In the genomic region with DNA sequence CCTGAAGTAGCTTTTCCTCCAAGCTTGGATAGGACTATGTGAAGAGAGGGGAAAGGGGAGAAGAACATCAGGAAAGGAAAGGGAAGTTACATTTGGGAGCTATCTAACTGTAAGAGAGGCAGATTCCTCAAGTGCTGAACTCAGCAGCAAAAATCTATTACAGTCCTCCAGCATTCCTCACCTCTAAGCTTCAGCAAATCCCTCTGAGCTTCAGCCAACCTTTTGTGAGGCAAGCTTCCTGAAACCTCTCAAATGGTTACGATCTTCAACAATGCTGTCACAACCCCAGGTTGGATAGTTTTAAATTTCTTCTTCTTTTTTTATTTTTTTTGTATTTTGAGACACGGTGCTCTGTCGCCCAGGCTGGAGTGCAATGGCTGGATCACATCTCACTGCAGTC, we compare ENCODE assay signal across 19 cellular contexts. TPM values are rescaled to one million over a fixed set of nuclear protein-coding genes. Genes with fewer than 3 reads are reported as not detected.
DNase-seq lines count a peak whose midpoint lies in the region; ATAC-seq and TF ChIP-seq lines count a peak whose summit lies in the region.
"Had no signal": no experiment of that assay in that cellular context is flagged by ENCODE, and none has a peak within 500 bp of the region (broad histone marks: within the 10 kb centered on the region; RNA-seq: fewer than 3 reads in every experiment).

No MANE protein-coding gene starts in this region.

- CTCF ChIA-PET in Caco-2 (lab: Charles Lee), result interaction anchor here (0.6 to 1.1 kb wide), 2 partner anchors 11 to 48 kb away, joined by 4 to 6 read pairs; no protein-coding TSS in a partner anchor

- TF ChIP-seq CTCF in Caco-2 (IDR thresholded peaks at IDR 0.05; ENCODE audit: insufficient read depth in 1 of 2, low read depth in 1 of 2, low read length in 1 of 2, severe bottlenecking in 1 of 2, unreplicated experiment in 1 of 2) (no peak), choroid plexus epithelial cell (conservative IDR thresholded peaks at IDR 0.05; ENCODE audit: low read depth, low read length) (no peak), natural killer cell (IDR thresholded peaks at IDR 0.05) (no peak), tibial nerve (IDR thresholded peaks at IDR 0.05) (no peak)

- intact Hi-C loops in Caco-2 (cut with micrococcal nuclease; ENCODE audit: unreplicated experiment) (no loop called here), natural killer cell (cut with micrococcal nuclease) (loop anchor here (5.0 kb wide), 1 partner anchor 170 kb away; the partner anchor contains the start of gene MELK)

- H3K27me3 ChIP-seq in Caco-2 (replicated peaks; ENCODE audit: control insufficient read depth, insufficient read depth, low read length) (no peaks in the 10 kb centered on the region), MG63 (no peaks in the 10 kb centered on the region), tibial nerve (no peaks in the 10 kb centered on the region)
- H3K27me3 ChIP-seq: ovary, transverse colon had no signal

- no peak for DNase-seq in Caco-2
- DNase-seq in MG63, result peak; percentile 32
- DNase-seq in choroid plexus epithelial cell (ENCODE audit: low read depth), result peak; percentile 12
- DNase-seq in natural killer cell, result no peak
- no peak for DNase-seq in NCI-H1092 (lab: John Stamatoyannopoulos, UW)
- no peak for DNase-seq in NCI-H2029 treated with DMSO at 0.1 percent for 48 hours (lab: John Stamatoyannopoulos, UW)
- DNase-seq in tibial nerve (ENCODE audit: low spot score in 2 of 2), result no peak
- DNase-seq: activated CD4-positive, alpha-beta T cell treated with anti-CD3 and anti-CD28 coated beads, Interleukin-2, amount 50 U/mL, for 4 hours; activated gamma-delta T cell treated with Interleukin-2 at 50 U/mL for 16 hours; effector CD8-positive, alpha-beta T cell; left colon; NCI-H187 treated with DMSO at 0.1 percent for 48 hours; NCI-H510A treated with DMSO at 0.1 percent for 48 hours; ovary; Right ventricle myocardium superior; T1000; transverse colon had no signal

- H3K9me3 Mint-ChIP-seq in Caco-2 (ENCODE audit: unreplicated experiment) (no peaks in the 10 kb centered on the region), natural killer cell (no peaks in the 10 kb centered on the region)

- ATAC-seq in natural killer cell, result no peak
- ATAC-seq: left colon, mucosa of descending colon had no signal

- TF ChIP-seq POLR2A in tibial nerve (IDR thresholded peaks at IDR 0.05), result no peak

- H3K27me3 Mint-ChIP-seq in Caco-2 (ENCODE audit: insufficient read depth, unreplicated experiment) (no peaks in the 10 kb centered on the region), natural killer cell (ENCODE audit: low read depth in 2 of 2) (no peaks in the 10 kb centered on the region)

- H3K4me3 ChIP-seq in Caco-2 (ENCODE audit: low read depth, low read length), result no peak overlapping the region
- H3K4me3 ChIP-seq in MG63, result no peak overlapping the region
- H3K4me3 ChIP-seq in choroid plexus epithelial cell (ENCODE audit: low read depth, low read length), result no peak overlapping the region
- no peak overlapping the region for H3K4me3 ChIP-seq in tibial nerve
- H3K4me3 ChIP-seq: mucosa of descending colon, ovary, smooth muscle cell, transverse colon had no signal

- H3K27ac Mint-ChIP-seq in Caco-2 (ENCODE audit: unreplicated experiment) (peak overlapping the region; percentile 97), natural killer cell (peak overlapping the region; percentile 99)

- WGBS in tibial nerve, 2 donors, result 68 to 69% methylated on average over 3 of the region's 3 CpGs

- no peaks in the 10 kb centered on the region for H3K9me3 ChIP-seq in Caco-2
- H3K9me3 ChIP-seq in MG63, result peaks cover 14% of the 10 kb centered on the region
- no peaks in the 10 kb centered on the region for H3K9me3 ChIP-seq in tibial nerve
- H3K9me3 ChIP-seq: mucosa of descending colon, ovary, transverse colon had no signal

- no peak overlapping the region for H3K4me3 Mint-ChIP-seq in Caco-2 (ENCODE audit: unreplicated experiment)
- H3K4me3 Mint-ChIP-seq in natural killer cell, result peak overlapping the region; percentile 65

- POLR2A ChIA-PET in Caco-2 (lab: Charles Lee), result no interaction called here

- peak overlapping the region in 1 of 4 donors; percentile 99 for H3K27ac ChIP-seq in tibial nerve
- H3K27ac ChIP-seq: ovary had no signal

- H3K36me3 ChIP-seq in Caco-2 (ENCODE audit: control insufficient read depth, insufficient read depth, low read length), result no peaks in the 10 kb centered on the region
- peaks cover 12% of the 10 kb centered on the region for H3K36me3 ChIP-seq in MG63
- no peaks in the 10 kb centered on the region for H3K36me3 ChIP-seq in tibial nerve
- H3K36me3 ChIP-seq: ovary, transverse colon had no signal

- peaks cover 23% of the 10 kb centered on the region for H3K4me1 ChIP-seq in Caco-2
- H3K4me1 ChIP-seq in tibial nerve, result peaks cover 4 to 62% (median 26%) of the 10 kb centered on the region in 4 donors

- peaks cover 38% of the 10 kb centered on the region for H3K4me1 Mint-ChIP-seq in Caco-2 (ENCODE audit: low read depth, unreplicated experiment)
- H3K4me1 Mint-ChIP-seq in natural killer cell, result peaks cover 42 to 44% of the 10 kb centered on the region in 2 donors

- TF ChIP-seq EP300 in tibial nerve (IDR thresholded peaks at IDR 0.05), result no peak

- peaks cover 26% of the 10 kb centered on the region for H3K36me3 Mint-ChIP-seq in Caco-2 (ENCODE audit: insufficient read depth, unreplicated experiment)
- H3K36me3 Mint-ChIP-seq in natural killer cell, result no peaks in the 10 kb centered on the region

- BruUV-seq in Caco-2 (replicated peaks; lab: Mats Ljungman, UMichigan), result no TSS peak

RNA-seq across cellular contexts. Expression of gene RNF38, which starts 2.5 kb away (rescaled TPM):
- total RNA-seq in Caco-2 (2022) (41.0 and 43.3 TPM in 2 replicates), natural killer cell (10 to 100 TPM; 70.9 to 90.0 (median 76.5) TPM), tibial nerve (10 to 100 TPM; 25.5 to 55.5 (median 32.0) TPM)
- total RNA-seq in MG63 (2014; rRNA removed; shearing (Covaris generic); ENCODE audit: low replicate concordance), result 11.0 and 13.3 TPM in 2 replicates

Comparison
In these comparisons a context has a peak if more than half of its experiments do, and no peak if none do; other contexts are left out.
1. DNase-seq: peak in MG63 (single experiment) and choroid plexus epithelial cell (single experiment); none in Caco-2 (0 of 2), natural killer cell (single experiment), NCI-H1092 (single experiment), NCI-H2029 treated with DMSO at 0.1 percent for 48 hours (single experiment) and tibial nerve (0 of 2).